ENCODE assay signal across 24 cellular contexts in the genomic region with DNA sequence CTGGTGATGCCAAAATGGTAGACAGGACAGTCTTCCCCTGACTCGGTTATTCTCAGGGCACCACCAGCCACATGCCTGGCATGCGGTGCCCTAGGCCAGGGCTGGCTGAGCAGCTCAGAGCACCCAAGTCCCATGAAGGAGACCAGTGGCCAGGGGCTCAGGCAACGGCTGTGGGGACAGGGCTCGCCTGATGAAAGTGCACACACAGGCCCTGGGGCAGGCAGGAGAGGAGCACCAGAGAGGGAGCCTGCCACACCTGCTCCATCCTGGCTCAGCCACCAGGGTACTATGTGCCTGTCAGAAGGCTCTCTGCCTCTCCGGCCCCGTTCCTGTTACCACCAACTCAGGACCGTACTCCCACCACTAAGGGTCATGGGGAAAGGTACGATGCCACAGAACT. TPM values are rescaled to one million over a fixed set of nuclear protein-coding genes. Genes with fewer than 3 reads are reported as not detected.
"Had no signal": no experiment of that assay in that cellular context is flagged by ENCODE, and none has a peak within 500 bp of the region (broad histone marks: within the 10 kb centered on the region; RNA-seq: fewer than 3 reads in every experiment).

No MANE protein-coding gene starts in this region.

- DNase-seq: colonic mucosa; cortex of kidney; effector CD8-positive, alpha-beta T cell; effector memory CD8-positive, alpha-beta T cell; foreskin keratinocyte; heart left ventricle; hypothalamus; immature natural killer cell; islet precursor cell; kidney; kidney glomerular epithelial cell; left lung; left ventricle myocardium superior; lower lobe of right lung; mesenchymal stem cell; mucosa of descending colon; naive B cell had no signal

- H3K9me3 ChIP-seq: colonic mucosa, esophagus muscularis mucosa, gastroesophageal sphincter, heart left ventricle, left lung, lower lobe of right lung, mucosa of descending colon had no signal

- H3K36me3 ChIP-seq: colonic mucosa, esophagus muscularis mucosa, gastroesophageal sphincter, heart left ventricle, left lung, lower lobe of right lung had no signal

- H3K27ac Mint-ChIP-seq: dendritic cell treated with granulocyte-macrophage colony-stimulating factor and Interleukin-4, amounts not matched to agents 40 ng/mL and 50 ng/mL, for 4 days; effector memory CD8-positive, alpha-beta T cell; mesothelial cell of epicardium had no signal

- H3K4me3 ChIP-seq: colonic mucosa, esophagus muscularis mucosa, gastroesophageal sphincter, heart left ventricle, hepatocyte, left lung, lower lobe of right lung, mucosa of descending colon had no signal

- H3K79me2 ChIP-seq: hepatocyte had no signal

- H3K4me3 Mint-ChIP-seq: dendritic cell treated with granulocyte-macrophage colony-stimulating factor and Interleukin-4, amounts not matched to agents 40 ng/mL and 50 ng/mL, for 4 days; immature natural killer cell; mesothelial cell of epicardium had no signal

- H3K9me3 Mint-ChIP-seq: dendritic cell treated with granulocyte-macrophage colony-stimulating factor and Interleukin-4, amounts not matched to agents 40 ng/mL and 50 ng/mL, for 4 days; effector memory CD8-positive, alpha-beta T cell; mesothelial cell of epicardium; naive B cell had no signal

- H2AFZ ChIP-seq: hepatocyte had no signal

- H3K36me3 Mint-ChIP-seq: immature natural killer cell, mesothelial cell of epicardium, naive B cell had no signal

- H3K4me1 ChIP-seq: colonic mucosa, foreskin keratinocyte had no signal

- H3K4me2 ChIP-seq: hepatocyte had no signal

- H3K27ac ChIP-seq: colonic mucosa, esophagus muscularis mucosa, foreskin keratinocyte, gastroesophageal sphincter, heart left ventricle, hepatocyte, left lung, lower lobe of right lung had no signal

RNA-seq across cellular contexts. Expression of gene ELFN2, which starts 12.1 kb away (rescaled TPM):
- total RNA-seq: lung microvascular endothelial cell, mesenteric fat pad had no signal
